ENCODE assay signal across 22 cellular contexts in genomic region chr9:35097573-35097972, GRCh38. TPM values are rescaled to one million over a fixed set of nuclear protein-coding genes. Genes with fewer than 3 reads are reported as not detected.
DNase-seq lines count a peak whose midpoint lies in the region; ATAC-seq, FAIRE-seq and TF ChIP-seq lines count a peak whose summit lies in the region.
"Had no signal": no experiment of that assay in that cellular context is flagged by ENCODE, and none has a peak within 500 bp of the region (broad histone marks: within the 10 kb centered on the region; RNA-seq: fewer than 3 reads in every experiment).

No MANE protein-coding gene starts in this region.

- no TSS peak for BruUV-seq in GM12878 (replicated peaks; lab: Mats Ljungman, UMichigan)

- SMC1A ChIA-PET in GM12878 (lab: Charles Lee; ENCODE audit: uncharacterized antibody, unreplicated experiment): interaction anchor here (1.9 to 2.4 kb wide), 3 partner anchors 20 to 198 kb away, joined by 8 to 17 read pairs (median 14); partner anchors contain the start of gene VCP

- TF ChIP-seq RAD21 in GM12878 (IDR thresholded peaks at IDR 0.05; ENCODE audit: insufficient read depth, low read depth, low read length): no peak

- RAD21 ChIA-PET in GM12878 (lab: Charles Lee; ENCODE audit: unreplicated experiment): interaction anchor here (0.9 to 1.9 kb wide), 3 partner anchors 18 to 198 kb away, joined by 3 to 5 read pairs (median 3); partner anchors contain the start of genes ATOSB and DNAJB5

- in situ Hi-C loops in GM12878 (cut with MboI): loop anchor here (5.0 kb wide), 1 partner anchor 195 kb away; no protein-coding TSS in a partner anchor

- H3K36me3 ChIP-seq in GM12878 (ENCODE audit: control insufficient read depth in 2 of 2, insufficient read depth in 2 of 2, low read length in 1 of 2): peaks cover 7 to 16% of the 10 kb centered on the region in 2 experiments

- no peaks in the 10 kb centered on the region for H3K9me3 Mint-ChIP-seq in activated CD8-positive, alpha-beta memory T cell treated with anti-CD3 and anti-CD28 coated beads, Interleukin-2, amount 10 ng/mL, durations not matched to agents 7 days and 5 days (ENCODE audit: low read depth)
- no peaks in the 10 kb centered on the region for H3K9me3 Mint-ChIP-seq in nephron progenitor cell

- no peak for TF ChIP-seq EP300 in GM12878 (IDR thresholded peaks at IDR 0.05; ENCODE audit: borderline replicate concordance in 1 of 2, control insufficient read depth in 1 of 2, low read depth in 2 of 2, low read length in 2 of 2)

- H3K4me1 ChIP-seq in GM12878 (ENCODE audit: control insufficient read depth, insufficient read depth, low read length): peaks cover 7% of the 10 kb centered on the region

- H3K9ac ChIP-seq in GM12878 (ENCODE audit: control insufficient read depth, insufficient read depth, low read length): no peak overlapping the region

- H3K4me1 Mint-ChIP-seq in activated CD8-positive, alpha-beta memory T cell treated with anti-CD3 and anti-CD28 coated beads, Interleukin-2, amount 10 ng/mL, durations not matched to agents 7 days and 5 days: peaks cover 54% of the 10 kb centered on the region
- peaks cover 34% of the 10 kb centered on the region for H3K4me1 Mint-ChIP-seq in nephron progenitor cell

- no peaks in the 10 kb centered on the region for H4K20me1 ChIP-seq in GM12878 (ENCODE audit: control insufficient read depth, insufficient read depth)

- peaks cover 18% of the 10 kb centered on the region for H3K79me2 ChIP-seq in GM12878 (ENCODE audit: control insufficient read depth, insufficient read depth, low read length)

- H3K27ac Mint-ChIP-seq in activated CD8-positive, alpha-beta memory T cell treated with anti-CD3 and anti-CD28 coated beads, Interleukin-2, amount 10 ng/mL, durations not matched to agents 7 days and 5 days: peak overlapping the region; percentile 45
- no peak overlapping the region for H3K27ac Mint-ChIP-seq in nephron progenitor cell

- TF ChIP-seq CTCF in NB4 (IDR thresholded peaks at IDR 0.05; ENCODE audit: low read depth, low read length) (no peak), GM12878 (IDR thresholded peaks at IDR 0.05 in 2 of 3, conservative IDR thresholded peaks at IDR 0.05 in 1 of 3; ENCODE audit: control insufficient read depth in 2 of 3, extremely low read depth in 1 of 3, insufficient read depth in 1 of 3, low read depth in 3 of 3, low read length in 3 of 3) (no peak), nephron progenitor cell (IDR thresholded peaks at IDR 0.05) (no peak)

- H3K4me2 ChIP-seq in GM12878 (ENCODE audit: control insufficient read depth, insufficient read depth): no peak overlapping the region

- H3K9me3 ChIP-seq in GM12878 (replicated peaks; ENCODE audit: control insufficient read depth, insufficient read depth, low read length): no peaks in the 10 kb centered on the region
- H3K9me3 ChIP-seq: esophagus muscularis mucosa, psoas muscle, suprapubic skin had no signal

- TF ChIP-seq POLR2A in NB4 (IDR thresholded peaks at IDR 0.05; ENCODE audit: extremely low read depth, insufficient read length): no peak
- TF ChIP-seq POLR2A in GM12878 (IDR thresholded peaks at IDR 0.05; ENCODE audit: low read depth, low read length): 0 out of 2 replicates have a peak, but pooled peaks have one; percentile 17

- FAIRE-seq in GM12878 (lab: Jason Lieb, UNC): no peak

- H3K27me3 Mint-ChIP-seq in activated CD8-positive, alpha-beta memory T cell treated with anti-CD3 and anti-CD28 coated beads, Interleukin-2, amount 10 ng/mL, durations not matched to agents 7 days and 5 days: no peaks in the 10 kb centered on the region
- H3K27me3 Mint-ChIP-seq in nephron progenitor cell (ENCODE audit: low read depth, poor library complexity): no peaks in the 10 kb centered on the region

- no peak overlapping the region for H3K4me3 ChIP-seq in NB4 (ENCODE audit: low read depth, low read length)
- no peak overlapping the region for H3K4me3 ChIP-seq in GM12878
- H3K4me3 ChIP-seq: esophagus muscularis mucosa, psoas muscle, skin epidermis, suprapubic skin had no signal

- H2AFZ ChIP-seq in GM12878 (ENCODE audit: control insufficient read depth, low read depth, low read length): no peak overlapping the region

- no peak for DNase-seq in activated CD8-positive, alpha-beta memory T cell treated with anti-CD3 and anti-CD28 coated beads, Interleukin-2, amount 10 ng/mL, durations not matched to agents 7 days and 5 days
- no peak for DNase-seq in activated CD8-positive, alpha-beta memory T cell treated with anti-CD3 and anti-CD28 coated beads for 24 hours
- DNase-seq in NB4 (ENCODE audit: low read depth) (peak; percentile 23), GM12878 (ENCODE audit: low read depth, low spot score) (no peak), nephron progenitor cell (no peak), NCI-H82 treated with DMSO at 0.1 percent for 48 hours (lab: John Stamatoyannopoulos, UW; ENCODE audit: unreplicated experiment) (no peak), NCI-H1105 treated with DMSO at 0.1 percent for 48 hours (lab: John Stamatoyannopoulos, UW) (no peak)
- DNase-seq: activated CD8-positive, alpha-beta memory T cell treated with anti-CD3 and anti-CD28 coated beads, Interleukin-2, amount 50 U/mL, for 48 hours; DMS79 treated with DMSO at 0.1 percent for 48 hours; HCEC 1CT; Kasumi-1; mesenchymal stem cell; NCI-H1417 treated with DMSO at 0.1 percent for 48 hours; NCI-H748 treated with DMSO at 0.1 percent for 48 hours; PC-3; psoas muscle; SIG-M5; stimulated activated CD4-positive, alpha-beta T cell treated with anti-CD3 and anti-CD28 coated beads, Interleukin-4, amount 100 ng/mL, for 1 hour had no signal

- no peak overlapping the region for H3K27ac ChIP-seq in GM12878 (ENCODE audit: control insufficient read depth, insufficient read depth)
- H3K27ac ChIP-seq: psoas muscle, suprapubic skin had no signal

- no peak for ATAC-seq in activated CD8-positive, alpha-beta memory T cell treated with anti-CD3 and anti-CD28 coated beads, Interleukin-2, amount 10 ng/mL, durations not matched to agents 7 days and 5 days
- ATAC-seq in GM12878: no peak
- no peak for ATAC-seq in GM19452 (IDR thresholded peaks at IDR 0.05; ENCODE audit: unreplicated experiment)
- ATAC-seq: PC-3, psoas muscle had no signal

- H3K4me3 Mint-ChIP-seq in activated CD8-positive, alpha-beta memory T cell treated with anti-CD3 and anti-CD28 coated beads, Interleukin-2, amount 10 ng/mL, durations not matched to agents 7 days and 5 days: no peak overlapping the region
- peak overlapping the region; percentile 60 for H3K4me3 Mint-ChIP-seq in nephron progenitor cell

- no peaks in the 10 kb centered on the region for H3K27me3 ChIP-seq in GM12878 (replicated peaks in 1 of 2; ENCODE audit: control insufficient read depth in 2 of 2, insufficient read depth in 2 of 2, low read length in 1 of 2)
- H3K27me3 ChIP-seq: esophagus muscularis mucosa, suprapubic skin had no signal

- H3K36me3 Mint-ChIP-seq in activated CD8-positive, alpha-beta memory T cell treated with anti-CD3 and anti-CD28 coated beads, Interleukin-2, amount 10 ng/mL, durations not matched to agents 7 days and 5 days: peaks cover 24% of the 10 kb centered on the region
- peaks cover 23% of the 10 kb centered on the region for H3K36me3 Mint-ChIP-seq in nephron progenitor cell (ENCODE audit: low read depth)

- POLR2A ChIA-PET in GM12878 (lab: Charles Lee): interaction anchor here (0.7 to 6.7 kb wide), 3 partner anchors 18 to 1573 kb away, joined by 3 to 35 read pairs (median 4); partner anchors contain the start of gene FANCG

- CTCF ChIA-PET in activated CD8-positive, alpha-beta memory T cell treated with anti-CD3 and anti-CD28 coated beads, Interleukin-2, amount 10 ng/mL, durations not matched to agents 7 days and 5 days (lab: Charles Lee): interaction anchor here (0.6 to 6.1 kb wide), 6 partner anchors 11 to 931 kb away, joined by 3 to 69 read pairs (median 25); partner anchors contain the start of genes ATOSB and FANCG
- CTCF ChIA-PET in GM12878 (lab: Yijun Ruan, JAX): interaction anchor here (0.8 to 3.2 kb wide), 9 partner anchors 11 to 379 kb away, joined by 4 to 19 read pairs (median 7); partner anchors contain the start of genes DNAJB5, FANCG and VCP

- WGBS in GM12878 (ENCODE audit: insufficient coverage, insufficient replicate concordance, low lambda C conversion rate, missing lambda C conversion rate): 65% methylated on average over 3 of the region's 3 CpGs

- intact Hi-C loops in GM12878 (cut with micrococcal nuclease; ENCODE audit: unreplicated experiment): loop anchor here (2.0 to 5.0 kb wide), 2 partner anchors 17 to 110 kb away; partner anchors contain the start of genes ATOSB and DNAJB5

RNA-seq across cellular contexts. Expression of gene PIGO, which starts 1.2 kb away (rescaled TPM):
- 10 to 100 TPM; 28.5 to 31.6 TPM for total RNA-seq in activated CD8-positive, alpha-beta memory T cell treated with anti-CD3 and anti-CD28 coated beads, Interleukin-2, amount 10 ng/mL, durations not matched to agents 7 days and 5 days
- 34.5 and 37.3 TPM in 2 replicates for total RNA-seq in GM12878 (2013; cell fraction: nucleolus; rRNA removed)
- total RNA-seq in GM12878 (2014; rRNA removed): 18.4 and 19.0 TPM in 2 replicates
- 7.6 and 8.2 TPM in 2 replicates for total RNA-seq in GM12878 (2014; rRNA removed; fragmentation: Illumina TruSeq; extraction: Trizol)
- 19.9 and 23.2 TPM in 2 replicates for total RNA-seq in GM12878 (2021)
- polyA plus RNA-seq in GM12878 (2011; ENCODE audit: low read depth): 8.0 TPM
- 11.9 and 21.2 TPM in 2 replicates for polyA plus RNA-seq in GM12878 (2011; rRNA removed)
- polyA plus RNA-seq in GM12878 (2011; cell fraction: cytosol; rRNA removed): 19.9 and 24.8 TPM in 2 replicates
- polyA plus RNA-seq in GM12878 (2011; cell fraction: nucleus; rRNA removed): 45.1 and 49.3 TPM in 2 replicates
- polyA plus RNA-seq in GM12878 (2012): 11.5 and 13.8 TPM in 2 replicates
- polyA plus RNA-seq in GM12878 (2014; fragmentation: Illumina TruSeq; extraction: Trizol): 12.9 and 16.7 TPM in 2 replicates
- 10 to 100 TPM in 1 of 2 experiments, 1 to 10 TPM in 1; 8.3 to 13.1 TPM for polyA plus RNA-seq in GM12878 (2014; fragmentation: Nextera tagmentation; extraction: Ambion mirVana)
- polyA plus RNA-seq in GM12878 (2014; rRNA removed): 16.7 and 17.8 TPM in 2 replicates
- polyA plus RNA-seq in GM12878 (2016; fragmentation: Nextera tagmentation; extraction: Ambion mirVana): 10 to 100 TPM; 22.3 to 23.3 TPM
- 21.7 and 25.2 TPM in 2 replicates for polyA minus RNA-seq in GM12878 (2011; rRNA and poly(A)+ RNA removed)
- 6.8 and 9.7 TPM in 2 replicates for polyA minus RNA-seq in GM12878 (2011; cell fraction: cytosol; rRNA and poly(A)+ RNA removed)
- polyA minus RNA-seq in GM12878 (2011; cell fraction: nucleus; rRNA and poly(A)+ RNA removed): 17.8 and 26.6 TPM in 2 replicates

RNA-seq across cellular contexts. Expression of gene STOML2, which starts 5.4 kb away (rescaled TPM):
- 100 to 1,000 TPM; 145 to 169 TPM for total RNA-seq in activated CD8-positive, alpha-beta memory T cell treated with anti-CD3 and anti-CD28 coated beads, Interleukin-2, amount 10 ng/mL, durations not matched to agents 7 days and 5 days
- 21.3 and 29.4 TPM in 2 replicates for total RNA-seq in GM12878 (2013; cell fraction: nucleolus; rRNA removed)
- total RNA-seq in GM12878 (2014; rRNA removed) (242 and 261 TPM in 2 replicates), GM12878 (2014; rRNA removed; fragmentation: Illumina TruSeq; extraction: Trizol) (117 and 121 TPM in 2 replicates), GM12878 (2021) (209 and 210 TPM in 2 replicates)
- polyA plus RNA-seq in GM12878 (2011; ENCODE audit: low read depth): 75.9 TPM
- polyA plus RNA-seq in GM12878 (2011; rRNA removed) (123 and 204 TPM in 2 replicates), GM12878 (2014; fragmentation: Illumina TruSeq; extraction: Trizol) (140 and 165 TPM in 2 replicates), GM12878 (2014; fragmentation: Nextera tagmentation; extraction: Ambion mirVana) (100 to 1,000 TPM; 112 to 148 TPM), GM12878 (2014; rRNA removed) (246 and 263 TPM in 2 replicates), GM12878 (2016; fragmentation: Nextera tagmentation; extraction: Ambion mirVana) (100 to 1,000 TPM; 280 to 284 TPM)
- 233 and 279 TPM in 2 replicates for polyA plus RNA-seq in GM12878 (2011; cell fraction: cytosol; rRNA removed)
- polyA plus RNA-seq in GM12878 (2011; cell fraction: nucleus; rRNA removed): 200 and 246 TPM in 2 replicates
- 104 and 127 TPM in 2 replicates for polyA plus RNA-seq in GM12878 (2012)
- 108 and 114 TPM in 2 replicates for polyA minus RNA-seq in GM12878 (2011; rRNA and poly(A)+ RNA removed)
- polyA minus RNA-seq in GM12878 (2011; cell fraction: cytosol; rRNA and poly(A)+ RNA removed): 30.3 and 40.3 TPM in 2 replicates
- 44.2 and 45.6 TPM in 2 replicates for polyA minus RNA-seq in GM12878 (2011; cell fraction: nucleus; rRNA and poly(A)+ RNA removed)

RNA-seq across cellular contexts. Expression of gene FANCG, which starts 17.8 kb away (rescaled TPM):
- 100 to 1,000 TPM; 121 to 141 TPM for total RNA-seq in activated CD8-positive, alpha-beta memory T cell treated with anti-CD3 and anti-CD28 coated beads, Interleukin-2, amount 10 ng/mL, durations not matched to agents 7 days and 5 days
- 62.9 and 69.6 TPM in 2 replicates for total RNA-seq in GM12878 (2013; cell fraction: nucleolus; rRNA removed)
- total RNA-seq in GM12878 (2014; rRNA removed) (45.0 and 45.9 TPM in 2 replicates), GM12878 (2014; rRNA removed; fragmentation: Illumina TruSeq; extraction: Trizol) (39.5 TPM in 2 replicates), GM12878 (2021) (59.0 and 66.5 TPM in 2 replicates)
- 24.4 TPM for polyA plus RNA-seq in GM12878 (2011; ENCODE audit: low read depth)
- polyA plus RNA-seq in GM12878 (2011; rRNA removed) (27.2 and 33.7 TPM in 2 replicates), GM12878 (2014; fragmentation: Illumina TruSeq; extraction: Trizol) (49.7 and 54.8 TPM in 2 replicates), GM12878 (2014; fragmentation: Nextera tagmentation; extraction: Ambion mirVana) (10 to 100 TPM; 16.4 to 24.2 TPM), GM12878 (2014; rRNA removed) (45.8 and 54.7 TPM in 2 replicates), GM12878 (2016; fragmentation: Nextera tagmentation; extraction: Ambion mirVana) (10 to 100 TPM; 76.9 to 78.7 TPM)
- 37.5 and 43.1 TPM in 2 replicates for polyA plus RNA-seq in GM12878 (2011; cell fraction: cytosol; rRNA removed)
- polyA plus RNA-seq in GM12878 (2011; cell fraction: nucleus; rRNA removed): 153 and 180 TPM in 2 replicates
- 34.4 and 41.0 TPM in 2 replicates for polyA plus RNA-seq in GM12878 (2012)
- 30.6 and 40.0 TPM in 2 replicates for polyA minus RNA-seq in GM12878 (2011; rRNA and poly(A)+ RNA removed)
- polyA minus RNA-seq in GM12878 (2011; cell fraction: cytosol; rRNA and poly(A)+ RNA removed): 15.1 and 15.5 TPM in 2 replicates
- polyA minus RNA-seq in GM12878 (2011; cell fraction: nucleus; rRNA and poly(A)+ RNA removed): 59.7 and 103 TPM in 2 replicates

RNA-seq across cellular contexts. Expression of gene ATOSB, which starts 18.1 kb away (rescaled TPM):
- total RNA-seq in activated CD8-positive, alpha-beta memory T cell treated with anti-CD3 and anti-CD28 coated beads, Interleukin-2, amount 10 ng/mL, durations not matched to agents 7 days and 5 days: 10 to 100 TPM; 15.9 to 17.1 TPM
- total RNA-seq in GM12878 (2013; cell fraction: nucleolus; rRNA removed): 8.9 and 9.9 TPM in 2 replicates
- total RNA-seq in GM12878 (2014; rRNA removed): 2.3 and 3.6 TPM in 2 replicates
- total RNA-seq in GM12878 (2014; rRNA removed; fragmentation: Illumina TruSeq; extraction: Trizol): 1.8 and 1.9 TPM in 2 replicates
- 2.2 and 3.2 TPM in 2 replicates for total RNA-seq in GM12878 (2021)
- 1.5 TPM for polyA plus RNA-seq in GM12878 (2011; ENCODE audit: low read depth)
- 4.4 and 5.4 TPM in 2 replicates for polyA plus RNA-seq in GM12878 (2011; rRNA removed)
- 8.1 and 8.5 TPM in 2 replicates for polyA plus RNA-seq in GM12878 (2011; cell fraction: cytosol; rRNA removed)
- 14.5 and 20.7 TPM in 2 replicates for polyA plus RNA-seq in GM12878 (2011; cell fraction: nucleus; rRNA removed)
- 3.5 and 4.7 TPM in 2 replicates for polyA plus RNA-seq in GM12878 (2012)
- polyA plus RNA-seq in GM12878 (2014; fragmentation: Illumina TruSeq; extraction: Trizol): 2.5 and 2.6 TPM in 2 replicates
- under 1 TPM; 0.60 to 0.62 TPM for polyA plus RNA-seq in GM12878 (2014; fragmentation: Nextera tagmentation; extraction: Ambion mirVana)
- 2.7 and 3.6 TPM in 2 replicates for polyA plus RNA-seq in GM12878 (2014; rRNA removed)
- polyA plus RNA-seq in GM12878 (2016; fragmentation: Nextera tagmentation; extraction: Ambion mirVana): 1 to 10 TPM; 1.9 to 2.5 TPM
- 4.0 and 5.5 TPM in 2 replicates for polyA minus RNA-seq in GM12878 (2011; rRNA and poly(A)+ RNA removed)
- 1.7 and 2.4 TPM in 2 replicates for polyA minus RNA-seq in GM12878 (2011; cell fraction: cytosol; rRNA and poly(A)+ RNA removed)
- 3.0 and 5.5 TPM in 2 replicates for polyA minus RNA-seq in GM12878 (2011; cell fraction: nucleus; rRNA and poly(A)+ RNA removed)

RNA-seq across cellular contexts. Expression of gene VCP, which starts 25.1 kb away (rescaled TPM):
- 100 to 1,000 TPM; 222 to 298 TPM for total RNA-seq in activated CD8-positive, alpha-beta memory T cell treated with anti-CD3 and anti-CD28 coated beads, Interleukin-2, amount 10 ng/mL, durations not matched to agents 7 days and 5 days
- 152 and 164 TPM in 2 replicates for total RNA-seq in GM12878 (2013; cell fraction: nucleolus; rRNA removed)
- total RNA-seq in GM12878 (2014; rRNA removed) (314 and 327 TPM in 2 replicates), GM12878 (2014; rRNA removed; fragmentation: Illumina TruSeq; extraction: Trizol) (214 and 236 TPM in 2 replicates), GM12878 (2021) (245 and 247 TPM in 2 replicates)
- 109 TPM for polyA plus RNA-seq in GM12878 (2011; ENCODE audit: low read depth)
- polyA plus RNA-seq in GM12878 (2011; rRNA removed) (235 and 302 TPM in 2 replicates), GM12878 (2014; fragmentation: Illumina TruSeq; extraction: Trizol) (202 and 241 TPM in 2 replicates), GM12878 (2014; fragmentation: Nextera tagmentation; extraction: Ambion mirVana) (10 to 100 TPM in 1 of 2 experiments, 1 to 10 TPM in 1; 7.4 to 22.3 TPM), GM12878 (2014; rRNA removed) (171 and 191 TPM in 2 replicates), GM12878 (2016; fragmentation: Nextera tagmentation; extraction: Ambion mirVana) (100 to 1,000 TPM; 306 to 317 TPM)
- 229 and 318 TPM in 2 replicates for polyA plus RNA-seq in GM12878 (2011; cell fraction: cytosol; rRNA removed)
- 222 and 297 TPM in 2 replicates for polyA plus RNA-seq in GM12878 (2011; cell fraction: nucleus; rRNA removed)
- polyA plus RNA-seq in GM12878 (2012): 160 and 192 TPM in 2 replicates
- 402 and 430 TPM in 2 replicates for polyA minus RNA-seq in GM12878 (2011; rRNA and poly(A)+ RNA removed)
- polyA minus RNA-seq in GM12878 (2011; cell fraction: cytosol; rRNA and poly(A)+ RNA removed): 128 and 166 TPM in 2 replicates
- polyA minus RNA-seq in GM12878 (2011; cell fraction: nucleus; rRNA and poly(A)+ RNA removed): 99.5 and 186 TPM in 2 replicates
